In genomic region chr14:68958553-68958952, GRCh38 we compare ENCODE assay signal across 12 cellular contexts. TPM values are rescaled to one million over a fixed set of nuclear protein-coding genes. Genes with fewer than 3 reads are reported as not detected.
DNase-seq lines count a peak whose midpoint lies in the region; ATAC-seq, FAIRE-seq and TF ChIP-seq lines count a peak whose summit lies in the region.
"Had no signal": no experiment of that assay in that cellular context is flagged by ENCODE, and none has a peak within 500 bp of the region (broad histone marks: within the 10 kb centered on the region; RNA-seq: fewer than 3 reads in every experiment).

No MANE protein-coding gene starts in this region.

- peaks cover 66% of the 10 kb centered on the region for H3K4me1 ChIP-seq in BLaER1
- H3K4me1 ChIP-seq in pancreas = peaks cover 4 to 40% (median 32%) of the 10 kb centered on the region in 3 donors
- H3K4me1 ChIP-seq: parathyroid adenoma had no signal

- 0 out of 2 replicates have a peak overlapping the region, but pooled peaks have one; percentile 5 for H3K9ac ChIP-seq in BLaER1
- H3K9ac ChIP-seq: parathyroid adenoma had no signal

- TF ChIP-seq CTCF in fibroblast of villous mesenchyme (IDR thresholded peaks at IDR 0.05; ENCODE audit: insufficient read depth, low read depth, low read length) (no peak), pancreas (IDR thresholded peaks at IDR 0.05) (no peak), GM10248 (IDR thresholded peaks at IDR 0.05; ENCODE audit: control extremely low read depth, extremely low read depth, low read depth, missing control alignments) (no peak)

- POLR2A ChIA-PET in GM10248 (lab: Yijun Ruan, JAX) = no interaction called here

- FAIRE-seq in pancreas (lab: Jason Lieb, UNC) = no peak
- no peak for FAIRE-seq in frontal cortex (lab: Jason Lieb, UNC)

- H3K9me3 ChIP-seq in BLaER1 = no peaks in the 10 kb centered on the region
- H3K9me3 ChIP-seq in pancreas = no peaks in the 10 kb centered on the region

- peak in 3 of 4 donors; percentile 8 to 43 (median 39) for ATAC-seq in pancreas
- no peak for ATAC-seq in HG03442 (IDR thresholded peaks at IDR 0.05; ENCODE audit: unreplicated experiment)

- H3K4me3 ChIP-seq in BLaER1 = no peak overlapping the region
- H3K4me3 ChIP-seq in fibroblast of villous mesenchyme (ENCODE audit: low read depth, low read length) = no peak overlapping the region
- H3K4me3 ChIP-seq in pancreas = no peak overlapping the region

- peaks cover 57% of the 10 kb centered on the region for H4K20me1 ChIP-seq in BLaER1

- 16 to 18% methylated on average over 6 of the region's 6 CpGs for WGBS in pancreas, 2 donors

- CTCF ChIA-PET in GM10248 (lab: Yijun Ruan, JAX) = interaction anchor here (1.3 kb wide), 1 partner anchor 19 kb away, joined by 3 read pairs; no protein-coding TSS in a partner anchor

- no peaks in the 10 kb centered on the region for H3K27me3 ChIP-seq in BLaER1
- H3K27me3 ChIP-seq in pancreas = no peaks in the 10 kb centered on the region

- DNase-seq in SW480 (ENCODE audit: low spot score) (peak; percentile 77), fibroblast of villous mesenchyme (ENCODE audit: low read depth) (peak; percentile 73), pancreas (no peak), GM10248 (ENCODE audit: extremely low spot score) (no peak), mucosa of gallbladder (ENCODE audit: low spot score) (no peak), frontal cortex (ENCODE audit: low spot score in 2 of 2) (no peak)
- DNase-seq: cortex of kidney, Karpas-422, NCI-H345 had no signal

- peak overlapping the region; percentile 53 for H3K4me2 ChIP-seq in BLaER1

- peaks cover 10% of the 10 kb centered on the region for H3K36me3 ChIP-seq in BLaER1
- no peaks in the 10 kb centered on the region for H3K36me3 ChIP-seq in pancreas

- intact Hi-C loops in pancreas (cut with DNase I) = no loop called here

- H3K27ac ChIP-seq in BLaER1 (no peak overlapping the region), pancreas (peak overlapping the region in 2 of 4 donors; percentile 30 to 37)
- H3K27ac ChIP-seq: parathyroid adenoma had no signal

RNA-seq across cellular contexts. Expression of gene ACTN1, which starts 20.5 kb away (rescaled TPM):
- total RNA-seq in fibroblast of villous mesenchyme = 768 and 1,023 TPM in 2 replicates
- total RNA-seq in pancreas = 100 to 1,000 TPM in 2 of 6 donors, 10 to 100 TPM in 4; 41.4 to 133 (median 50.9) TPM
- 10 to 100 TPM; 24.4 to 47.3 TPM for polyA plus RNA-seq in pancreas
- total RNA-seq in mucosa of gallbladder = 460 TPM
- total RNA-seq in frontal cortex = 15.1 TPM

Comparison
In these comparisons a context has a peak if more than half of its experiments do, and no peak if none do; other contexts are left out.
1. DNase-seq: peak in SW480 (single experiment) and fibroblast of villous mesenchyme (single experiment); none in pancreas (0 of 6), GM10248 (single experiment), mucosa of gallbladder (single experiment) and frontal cortex (0 of 2).